ENCODE assay signal across 14 cellular contexts in genomic region chr3:187026321-187026678, GRCh38.
DNase-seq lines count a peak whose midpoint lies in the region; ATAC-seq, FAIRE-seq and TF ChIP-seq lines count a peak whose summit lies in the region.
"Had no signal": no experiment of that assay in that cellular context is flagged by ENCODE, and none has a peak within 500 bp of the region (broad histone marks: within the 10 kb centered on the region; RNA-seq: fewer than 3 reads in every experiment).

No MANE protein-coding gene starts in this region.

- no peaks in the 10 kb centered on the region for H4K20me1 ChIP-seq in OCI-LY1 (ENCODE audit: insufficient read depth, low read length)

- no peak for TF ChIP-seq EP300 in ovary (IDR thresholded peaks at IDR 0.05)

- H3K4me2 ChIP-seq in OCI-LY1 (ENCODE audit: low read length): peak overlapping the region; percentile 78

- H3K9ac ChIP-seq in OCI-LY1 (ENCODE audit: low read length): peak overlapping the region; percentile 74

- H2AFZ ChIP-seq in OCI-LY1 (ENCODE audit: low read length): no peak overlapping the region

- H3K27me3 Mint-ChIP-seq in activated CD4-positive, alpha-beta T cell treated with anti-CD3 and anti-CD28 coated beads, Interleukin-2, amount 10 ng/mL, durations not matched to agents 24 days and 14 days: no peaks in the 10 kb centered on the region
- no peaks in the 10 kb centered on the region for H3K27me3 Mint-ChIP-seq in chondrocyte (ENCODE audit: low read depth)
- H3K27me3 Mint-ChIP-seq: brain had no signal

- DNase-seq in activated CD4-positive, alpha-beta T cell treated with anti-CD3 and anti-CD28 coated beads, Interleukin-2, amount 10 ng/mL, durations not matched to agents 24 days and 14 days: no peak
- no peak for DNase-seq in activated CD4-positive, alpha-beta T cell treated with anti-CD3 and anti-CD28 coated beads for 4 hours
- no peak for DNase-seq in chondrocyte (ENCODE audit: low spot score)
- peak; percentile 59 for DNase-seq in small intestine
- DNase-seq in ovary: no peak
- no peak for DNase-seq in BE2C
- DNase-seq: effector CD4-positive, alpha-beta T cell; NCI-H2029 treated with DMSO at 0.1 percent for 48 hours; nucleus accumbens; Right ventricle myocardium superior had no signal

- H3K27ac Mint-ChIP-seq in activated CD4-positive, alpha-beta T cell treated with anti-CD3 and anti-CD28 coated beads, Interleukin-2, amount 10 ng/mL, durations not matched to agents 24 days and 14 days: peak overlapping the region; percentile 98
- H3K27ac Mint-ChIP-seq in chondrocyte (ENCODE audit: unreplicated experiment): peak overlapping the region; percentile 46
- H3K27ac Mint-ChIP-seq: brain had no signal

- 0 out of 2 replicates have a peak, but pooled peaks cover 14% of the 10 kb centered on the region for H3F3A ChIP-seq in OCI-LY1 (ENCODE audit: insufficient read depth, low read length)

- no peak for TF ChIP-seq POLR2A in ovary (IDR thresholded peaks at IDR 0.05)

- peak overlapping the region; percentile 83 for H3K4me3 Mint-ChIP-seq in activated CD4-positive, alpha-beta T cell treated with anti-CD3 and anti-CD28 coated beads, Interleukin-2, amount 10 ng/mL, durations not matched to agents 24 days and 14 days
- H3K4me3 Mint-ChIP-seq in chondrocyte (ENCODE audit: unreplicated experiment): no peak overlapping the region
- H3K4me3 Mint-ChIP-seq: brain had no signal

- no peaks in the 10 kb centered on the region for H3K9me2 ChIP-seq in OCI-LY1 (ENCODE audit: low read depth, low read length)

- H3K79me2 ChIP-seq in OCI-LY1 (ENCODE audit: insufficient read depth, low read length): peaks cover 63% of the 10 kb centered on the region

- H3K36me3 Mint-ChIP-seq in activated CD4-positive, alpha-beta T cell treated with anti-CD3 and anti-CD28 coated beads, Interleukin-2, amount 10 ng/mL, durations not matched to agents 24 days and 14 days (ENCODE audit: low read depth): peaks cover 48% of the 10 kb centered on the region
- peaks cover 5% of the 10 kb centered on the region for H3K36me3 Mint-ChIP-seq in chondrocyte (ENCODE audit: low read depth)

- intact Hi-C loops in activated CD4-positive, alpha-beta T cell treated with anti-CD3 and anti-CD28 coated beads, Interleukin-2, amount 10 ng/mL, durations not matched to agents 24 days and 14 days (cut with micrococcal nuclease): loop anchor here (5.0 kb wide), 2 partner anchors 111 to 1089 kb away; partner anchors contain the start of genes RPL39L and TRA2B
- intact Hi-C loops in ovary (cut with DNase I): no loop called here

- FAIRE-seq in small intestine (lab: Jason Lieb, UNC): no peak

- TF ChIP-seq CTCF in OCI-LY1 (IDR thresholded peaks at IDR 0.05; ENCODE audit: low read length) (no peak), chondrocyte (IDR thresholded peaks at IDR 0.05) (no peak), ovary (IDR thresholded peaks at IDR 0.05) (no peak), BE2C (IDR thresholded peaks at IDR 0.05; ENCODE audit: low read depth, low read length) (no peak)

- H3K4me1 Mint-ChIP-seq in activated CD4-positive, alpha-beta T cell treated with anti-CD3 and anti-CD28 coated beads, Interleukin-2, amount 10 ng/mL, durations not matched to agents 24 days and 14 days: peaks cover 57% of the 10 kb centered on the region
- H3K4me1 Mint-ChIP-seq in chondrocyte (ENCODE audit: low read depth): peaks cover 19% of the 10 kb centered on the region

- H3K27me3 ChIP-seq in OCI-LY1 (ENCODE audit: insufficient read depth, low read length): no peaks in the 10 kb centered on the region
- H3K27me3 ChIP-seq in small intestine (ENCODE audit: control insufficient read depth in 2 of 2, insufficient read depth in 2 of 2, low read length in 2 of 2): no peaks in the 10 kb centered on the region
- no peaks in the 10 kb centered on the region for H3K27me3 ChIP-seq in ovary
- H3K27me3 ChIP-seq in BE2C: no peaks in the 10 kb centered on the region

- 16 to 51% (median 25%) methylated on average over 2 of the region's 2 CpGs for WGBS in small intestine, 3 donors
- 86 to 94% (median 90%) methylated on average over 2 of the region's 2 CpGs for WGBS in ovary, 3 donors

- peaks cover 49% of the 10 kb centered on the region for H3K36me3 ChIP-seq in OCI-LY1 (ENCODE audit: insufficient read depth, low read length)
- no peaks in the 10 kb centered on the region for H3K36me3 ChIP-seq in small intestine (ENCODE audit: control insufficient read depth in 2 of 2, insufficient read depth in 2 of 2, low read length in 2 of 2)
- H3K36me3 ChIP-seq in ovary: no peaks in the 10 kb centered on the region
- H3K36me3 ChIP-seq in BE2C: no peaks in the 10 kb centered on the region; the same call in 1 of the 2 replicates

- H3K4me1 ChIP-seq in OCI-LY1 (ENCODE audit: insufficient read depth, low read length, severe bottlenecking) (peaks cover 95% of the 10 kb centered on the region), small intestine (ENCODE audit: control insufficient read depth in 2 of 2, insufficient read depth in 1 of 2, low read depth in 1 of 2, low read length in 1 of 2) (no peaks in the 10 kb centered on the region), ovary (ENCODE audit: insufficient read depth) (no peaks in the 10 kb centered on the region), BE2C (peaks cover 20% of the 10 kb centered on the region)

- no peak for ATAC-seq in GM21619 (IDR thresholded peaks at IDR 0.05; ENCODE audit: unreplicated experiment)

- peak overlapping the region; percentile 58 for H3K4me3 ChIP-seq in OCI-LY1 (ENCODE audit: low read depth, low read length, poor library complexity, severe bottlenecking)
- H3K4me3 ChIP-seq in small intestine (ENCODE audit: low read depth in 1 of 2, low read length in 2 of 2): no peak overlapping the region
- no peak overlapping the region for H3K4me3 ChIP-seq in ovary
- no peak overlapping the region for H3K4me3 ChIP-seq in BE2C (ENCODE audit: low read depth, low read length)
- H3K4me3 ChIP-seq: lung had no signal

- H3K9me3 Mint-ChIP-seq in activated CD4-positive, alpha-beta T cell treated with anti-CD3 and anti-CD28 coated beads, Interleukin-2, amount 10 ng/mL, durations not matched to agents 24 days and 14 days: peaks cover 10% of the 10 kb centered on the region
- H3K9me3 Mint-ChIP-seq in chondrocyte (ENCODE audit: low read depth): peaks cover 3% of the 10 kb centered on the region

- H3K27ac ChIP-seq in OCI-LY1 (ENCODE audit: low read depth, low read length, poor library complexity, severe bottlenecking) (peak overlapping the region; percentile 96), small intestine (ENCODE audit: low read depth in 1 of 2, low read length in 1 of 2) (peak overlapping the region in 1 of 2 donors; percentile 71), ovary (no peak overlapping the region)

- H3K9me3 ChIP-seq in OCI-LY1 (ENCODE audit: low read length) (no peaks in the 10 kb centered on the region), small intestine (ENCODE audit: control insufficient read depth, low read depth) (no peaks in the 10 kb centered on the region), ovary (no peaks in the 10 kb centered on the region), BE2C (peaks cover 3% of the 10 kb centered on the region; the same call in 1 of the 2 replicates)
